Comparison of ENCODE assay signal across 2 cellular contexts in the genomic region with DNA sequence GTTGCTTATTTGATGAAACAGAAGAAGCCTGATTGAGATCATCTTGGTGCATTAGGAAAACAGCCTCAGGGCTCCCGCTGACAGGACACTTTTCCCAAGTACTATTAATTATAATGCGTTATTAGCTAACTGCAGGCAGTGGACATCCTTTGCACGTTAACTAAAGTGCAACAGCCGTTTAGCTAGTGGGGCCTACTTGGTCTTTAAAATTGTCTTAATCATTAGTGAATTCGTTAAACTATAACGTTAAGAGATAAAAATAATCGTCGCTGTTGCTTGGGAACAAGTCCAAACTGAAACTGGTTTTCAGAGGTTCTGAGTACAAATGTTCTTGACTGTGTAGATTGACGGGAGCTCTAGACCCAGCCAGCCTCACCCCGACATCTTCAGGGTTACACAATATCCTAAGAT.
A peak's percentile ranks its signal among the peaks of the same experiment; 100 is the strongest.
TF ChIP-seq lines count a peak whose summit lies in the region.

No MANE protein-coding gene starts in this region.

TF ChIP-seq in liver, 16 proteins besides CTCF, POLR2A, EP300 and RAD21:
- TF ChIP-seq GABPA (IDR thresholded peaks at IDR 0.05 in 1 of 2, conservative IDR thresholded peaks at IDR 0.05 in 1 of 2) (no peak), JUND (IDR thresholded peaks at IDR 0.05) (no peak), YY1 (IDR thresholded peaks at IDR 0.05) (no peak), SP1 (IDR thresholded peaks at IDR 0.05) (peak; percentile 19), HNF4G (IDR thresholded peaks at IDR 0.05) (no peak), EGR1 (IDR thresholded peaks at IDR 0.05; ENCODE audit: low read depth in 2 of 2) (no peak), FOXA1 (IDR thresholded peaks at IDR 0.05) (no peak), HNF4A (conservative IDR thresholded peaks at IDR 0.05) (peak in 1 of 2 donors; percentile 2), FOXA2 (IDR thresholded peaks at IDR 0.05) (no peak), TAF1 (conservative IDR thresholded peaks at IDR 0.05) (no peak)
- TF ChIP-seq, protein P1, sequence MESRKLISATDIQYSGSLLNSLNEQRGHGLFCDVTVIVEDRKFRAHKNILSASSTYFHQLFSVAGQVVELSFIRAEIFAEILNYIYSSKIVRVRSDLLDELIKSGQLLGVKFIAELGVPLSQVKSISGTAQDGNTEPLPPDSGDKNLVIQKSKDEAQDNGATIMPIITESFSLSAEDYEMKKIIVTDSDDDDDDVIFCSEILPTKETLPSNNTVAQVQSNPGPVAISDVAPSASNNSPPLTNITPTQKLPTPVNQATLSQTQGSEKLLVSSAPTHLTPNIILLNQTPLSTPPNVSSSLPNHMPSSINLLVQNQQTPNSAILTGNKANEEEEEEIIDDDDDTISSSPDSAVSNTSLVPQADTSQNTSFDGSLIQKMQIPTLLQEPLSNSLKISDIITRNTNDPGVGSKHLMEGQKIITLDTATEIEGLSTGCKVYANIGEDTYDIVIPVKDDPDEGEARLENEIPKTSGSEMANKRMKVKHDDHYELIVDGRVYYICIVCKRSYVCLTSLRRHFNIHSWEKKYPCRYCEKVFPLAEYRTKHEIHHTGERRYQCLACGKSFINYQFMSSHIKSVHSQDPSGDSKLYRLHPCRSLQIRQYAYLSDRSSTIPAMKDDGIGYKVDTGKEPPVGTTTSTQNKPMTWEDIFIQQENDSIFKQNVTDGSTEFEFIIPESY (IDR thresholded peaks at IDR 0.05), result no peak
- TF ChIP-seq, protein P2, sequence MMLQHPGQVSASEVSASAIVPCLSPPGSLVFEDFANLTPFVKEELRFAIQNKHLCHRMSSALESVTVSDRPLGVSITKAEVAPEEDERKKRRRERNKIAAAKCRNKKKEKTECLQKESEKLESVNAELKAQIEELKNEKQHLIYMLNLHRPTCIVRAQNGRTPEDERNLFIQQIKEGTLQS (IDR thresholded peaks at IDR 0.05), result no peak
- TF ChIP-seq, protein P3, sequence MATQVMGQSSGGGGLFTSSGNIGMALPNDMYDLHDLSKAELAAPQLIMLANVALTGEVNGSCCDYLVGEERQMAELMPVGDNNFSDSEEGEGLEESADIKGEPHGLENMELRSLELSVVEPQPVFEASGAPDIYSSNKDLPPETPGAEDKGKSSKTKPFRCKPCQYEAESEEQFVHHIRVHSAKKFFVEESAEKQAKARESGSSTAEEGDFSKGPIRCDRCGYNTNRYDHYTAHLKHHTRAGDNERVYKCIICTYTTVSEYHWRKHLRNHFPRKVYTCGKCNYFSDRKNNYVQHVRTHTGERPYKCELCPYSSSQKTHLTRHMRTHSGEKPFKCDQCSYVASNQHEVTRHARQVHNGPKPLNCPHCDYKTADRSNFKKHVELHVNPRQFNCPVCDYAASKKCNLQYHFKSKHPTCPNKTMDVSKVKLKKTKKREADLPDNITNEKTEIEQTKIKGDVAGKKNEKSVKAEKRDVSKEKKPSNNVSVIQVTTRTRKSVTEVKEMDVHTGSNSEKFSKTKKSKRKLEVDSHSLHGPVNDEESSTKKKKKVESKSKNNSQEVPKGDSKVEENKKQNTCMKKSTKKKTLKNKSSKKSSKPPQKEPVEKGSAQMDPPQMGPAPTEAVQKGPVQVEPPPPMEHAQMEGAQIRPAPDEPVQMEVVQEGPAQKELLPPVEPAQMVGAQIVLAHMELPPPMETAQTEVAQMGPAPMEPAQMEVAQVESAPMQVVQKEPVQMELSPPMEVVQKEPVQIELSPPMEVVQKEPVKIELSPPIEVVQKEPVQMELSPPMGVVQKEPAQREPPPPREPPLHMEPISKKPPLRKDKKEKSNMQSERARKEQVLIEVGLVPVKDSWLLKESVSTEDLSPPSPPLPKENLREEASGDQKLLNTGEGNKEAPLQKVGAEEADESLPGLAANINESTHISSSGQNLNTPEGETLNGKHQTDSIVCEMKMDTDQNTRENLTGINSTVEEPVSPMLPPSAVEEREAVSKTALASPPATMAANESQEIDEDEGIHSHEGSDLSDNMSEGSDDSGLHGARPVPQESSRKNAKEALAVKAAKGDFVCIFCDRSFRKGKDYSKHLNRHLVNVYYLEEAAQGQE (IDR thresholded peaks at IDR 0.05), result no peak
- TF ChIP-seq, protein P4, sequence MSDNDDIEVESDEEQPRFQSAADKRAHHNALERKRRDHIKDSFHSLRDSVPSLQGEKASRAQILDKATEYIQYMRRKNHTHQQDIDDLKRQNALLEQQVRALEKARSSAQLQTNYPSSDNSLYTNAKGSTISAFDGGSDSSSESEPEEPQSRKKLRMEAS (IDR thresholded peaks at IDR 0.05), result no peak
TF ChIP-seq in liver: peak in this region for 2.

TF ChIP-seq in HepG2, 621 proteins besides CTCF, POLR2A, EP300 and RAD21:
- TF ChIP-seq MAFK (conservative IDR thresholded peaks at IDR 0.05 in 1 of 2, IDR thresholded peaks at IDR 0.05 in 1 of 2; ENCODE audit: low read length in 2 of 2) (peak in 1 of 2 experiments; percentile 17; a peak in 1 of 4 replicates), GATA4 (IDR thresholded peaks at IDR 0.05; ENCODE audit: borderline replicate concordance, low read depth) (no peak), ZNF101 (CRISPR knock-in tag; IDR thresholded peaks at IDR 0.05; ENCODE audit: borderline replicate concordance, low read depth) (no peak)
